25 cellular contexts compared by ENCODE assay signal in the genomic region with DNA sequence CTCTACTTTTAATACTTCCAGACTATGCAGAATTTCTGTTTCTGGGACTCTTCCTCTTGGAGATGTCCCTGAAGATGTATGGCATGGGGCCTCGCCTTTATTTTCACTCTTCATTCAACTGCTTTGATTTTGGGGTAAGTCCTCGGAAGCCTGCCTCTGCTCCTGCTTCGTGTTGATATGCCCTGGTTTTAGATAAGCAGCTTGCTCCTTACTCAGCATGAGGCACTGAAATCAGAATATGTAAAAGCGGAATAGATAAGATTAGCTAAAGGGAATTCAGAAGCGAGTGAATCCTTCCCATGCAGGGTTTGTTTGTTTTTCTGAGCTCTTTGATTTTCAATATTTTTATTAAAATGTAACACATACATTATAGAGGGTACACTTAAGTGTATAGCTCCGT.
"Had no signal": no experiment of that assay in that cellular context is flagged by ENCODE, and none has a peak within 500 bp of the region (broad histone marks: within the 10 kb centered on the region; RNA-seq: fewer than 3 reads in every experiment).

No MANE protein-coding gene starts in this region.

- H3K27ac ChIP-seq: left lung, lower lobe of right lung, ovary, right atrium auricular region, right lobe of liver, tibial nerve, upper lobe of left lung, vagina had no signal

- H3K27me3 ChIP-seq: ovary, right atrium auricular region, right lobe of liver, tibial nerve, upper lobe of left lung, vagina had no signal

- H3K9me3 ChIP-seq: left lung, lower lobe of right lung, mucosa of descending colon, ovary, right atrium auricular region, right lobe of liver, tibial nerve, upper lobe of left lung, vagina had no signal

- H3K36me3 ChIP-seq: left lung, lower lobe of right lung, ovary, right atrium auricular region, right lobe of liver, tibial nerve, upper lobe of left lung, vagina had no signal

- FAIRE-seq: keratinocyte had no signal

- DNase-seq: hippocampal formation; kidney glomerular epithelial cell; left colon; left lung; lower lobe of right lung; mammary epithelial cell; mesenchymal stem cell; mucosa of descending colon; naive thymus-derived CD4-positive, alpha-beta T cell; ovary; right lobe of liver; stimulated activated CD4-positive, alpha-beta T cell treated with anti-CD3 and anti-CD28 coated beads, Interleukin-1b, Interleukin-23, amount 100 ng/mL, for 48 hours; stimulated activated CD4-positive, alpha-beta T cell treated with anti-CD3 and anti-CD28 coated beads, Interleukin-2, amount 100 ng/mL, for 48 hours; stimulated activated CD4-positive, alpha-beta T cell treated with anti-CD3 and anti-CD28 coated beads, Interleukin-4, amount 100 ng/mL, for 4 hours; stimulated activated CD8-positive, alpha-beta memory T cell treated with anti-CD3 and anti-CD28 coated beads, Interleukin-4, amount 100 ng/mL, for 48 hours; stimulated activated naive CD4-positive, alpha-beta T cell treated with Interleukin-2 at 50 U/mL for 16 hours; stimulated activated naive CD8-positive, alpha-beta T cell treated with anti-CD3 and anti-CD28 coated beads, Interleukin-15, amount 100 ng/mL, for 72 hours; substantia nigra; upper lobe of left lung had no signal

- H3K4me2 ChIP-seq: smooth muscle cell had no signal

- ATAC-seq: left colon; left lung; lower lobe of right lung; mucosa of descending colon; naive thymus-derived CD4-positive, alpha-beta T cell; stimulated activated memory B cell treated with anti-CD40 and anti-IgM and Interleukin-4, amounts not matched to agents 10 μg/mL and 1 μg/mL and 100 μg/mL, for 72 hours; stimulated activated naive CD8-positive, alpha-beta T cell treated with anti-CD3 and anti-CD28 coated beads, Interleukin-15, amount 100 ng/mL, for 72 hours had no signal

- H3K4me1 ChIP-seq: lower lobe of right lung, right atrium auricular region, right lobe of liver, tibial nerve, upper lobe of left lung, vagina had no signal

- H3K4me3 ChIP-seq: left lung, lower lobe of right lung, mucosa of descending colon, ovary, right atrium auricular region, right lobe of liver, smooth muscle cell, tibial nerve, upper lobe of left lung, vagina had no signal
